2 cellular contexts compared by ENCODE assay signal in genomic region chr2:110058034-110058433, GRCh38. TPM values are rescaled to one million over a fixed set of nuclear protein-coding genes. Genes with fewer than 3 reads are reported as not detected.
"Had no signal": no experiment of that assay in that cellular context is flagged by ENCODE, and none has a peak within 500 bp of the region (broad histone marks: within the 10 kb centered on the region; RNA-seq: fewer than 3 reads in every experiment).

No MANE protein-coding gene starts in this region.

RNA-seq across cellular contexts. Expression of gene MALL, which starts 57.6 kb away (rescaled TPM):
- total RNA-seq: natural killer cell; natural killer cell treated with Interleukin-12 subunit alpha and Interleukin-12 subunit beta and Interleukin-15 and Interleukin-18, amount 100 ng/mL, for 72 hours had no signal
